Comparison of ENCODE assay signal across 26 cellular contexts in the genomic region with DNA sequence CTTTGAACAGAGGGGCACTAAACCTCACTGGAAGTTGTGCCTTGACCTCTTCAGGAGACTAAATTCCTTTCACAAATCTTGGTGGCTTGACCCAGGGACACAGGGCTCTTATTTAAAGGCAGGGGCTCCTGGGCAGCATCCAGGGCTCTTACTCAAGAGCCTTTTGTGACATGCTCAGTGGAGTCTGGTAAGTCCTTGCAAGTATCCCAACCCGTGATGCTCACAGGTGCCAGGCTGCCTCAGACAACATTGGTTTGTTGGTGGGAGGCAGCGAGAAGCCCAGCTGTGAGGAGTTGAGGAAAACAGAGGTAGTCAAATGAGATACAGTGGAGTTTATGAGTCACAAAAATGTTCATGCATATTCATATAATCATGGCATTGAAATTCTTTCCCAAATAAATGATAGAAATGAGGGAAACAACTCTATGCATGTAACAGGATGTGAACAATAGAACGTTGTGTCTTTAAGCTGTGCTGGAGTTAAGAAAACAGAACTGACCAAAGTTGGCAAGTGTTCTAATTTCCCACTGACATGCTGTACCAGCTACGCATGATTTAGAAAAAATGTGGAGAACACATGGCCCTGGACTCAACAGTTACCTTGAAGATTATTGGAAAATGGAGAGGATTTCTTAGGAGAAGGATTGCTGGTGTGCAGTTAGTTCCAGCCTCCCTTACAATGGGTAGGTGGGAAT.
"Had no signal": no experiment of that assay in that cellular context is flagged by ENCODE, and none has a peak within 500 bp of the region (broad histone marks: within the 10 kb centered on the region; RNA-seq: fewer than 3 reads in every experiment).

No MANE protein-coding gene starts in this region.

- H3K4me1 Mint-ChIP-seq: nephron; neural crest cell; stimulated activated naive B cell treated with anti-CD40 and anti-IgM and Interleukin-4, amounts not matched to agents 10 μg/mL and 1 μg/mL and 100 μg/mL, for 72 hours had no signal

- H3K9me3 Mint-ChIP-seq: nephron had no signal

- H3K4me3 ChIP-seq: heart right ventricle, left lung, lower lobe of right lung, ovary, psoas muscle, skin epidermis, stomach, testis, tibial artery, upper lobe of right lung had no signal

- H3K27me3 Mint-ChIP-seq: naive thymus-derived CD8-positive, alpha-beta T cell; stimulated activated naive B cell treated with anti-CD40 and anti-IgM and Interleukin-4, amounts not matched to agents 10 μg/mL and 1 μg/mL and 100 μg/mL, for 72 hours had no signal

- H3K4me3 Mint-ChIP-seq: naive thymus-derived CD8-positive, alpha-beta T cell; nephron; neural crest cell; stimulated activated naive B cell treated with anti-CD40 and anti-IgM and Interleukin-4, amounts not matched to agents 10 μg/mL and 1 μg/mL and 100 μg/mL, for 72 hours had no signal

- H3K36me3 Mint-ChIP-seq: naive thymus-derived CD8-positive, alpha-beta T cell; stimulated activated naive B cell treated with anti-CD40 and anti-IgM and Interleukin-4, amounts not matched to agents 10 μg/mL and 1 μg/mL and 100 μg/mL, for 72 hours had no signal

- H3K27ac Mint-ChIP-seq: naive thymus-derived CD8-positive, alpha-beta T cell; nephron; stimulated activated naive B cell treated with anti-CD40 and anti-IgM and Interleukin-4, amounts not matched to agents 10 μg/mL and 1 μg/mL and 100 μg/mL, for 72 hours had no signal

- DNase-seq: heart right ventricle; hippocampal formation; kidney; left colon; left lung; lower lobe of right lung; mammary epithelial cell; mesenchymal stem cell; naive thymus-derived CD8-positive, alpha-beta T cell; ovary; psoas muscle; right cardiac atrium; stimulated activated CD4-positive, alpha-beta T cell treated with anti-CD3 and anti-CD28 coated beads, Interleukin-12 subunit alpha, Interleukin-12 subunit beta, amount 100 ng/mL, for 4 hours; stimulated activated CD4-positive, alpha-beta T cell treated with anti-CD3 and anti-CD28 coated beads, Interleukin-15, amount 100 ng/mL, for 24 hours; stimulated activated CD4-positive, alpha-beta T cell treated with anti-CD3 and anti-CD28 coated beads, Interleukin-2, amount 100 ng/mL, for 24 hours; stimulated activated CD4-positive, alpha-beta T cell treated with anti-CD3 and anti-CD28 coated beads, Interleukin-4, amount 100 ng/mL, for 1 hour; stimulated activated naive B cell treated with anti-CD40 and anti-IgM and Interleukin-4, amounts not matched to agents 10 μg/mL and 1 μg/mL and 100 μg/mL, for 72 hours; stimulated activated naive CD8-positive, alpha-beta T cell treated with anti-CD3 and anti-CD28 coated beads, Interleukin-15, Interleukin-2, amounts not matched to agents 100 U/mL and 50 U/mL, for 24 hours; stomach; testis; tibial artery; trophoblast cell; upper lobe of right lung had no signal
